In the genomic region with DNA sequence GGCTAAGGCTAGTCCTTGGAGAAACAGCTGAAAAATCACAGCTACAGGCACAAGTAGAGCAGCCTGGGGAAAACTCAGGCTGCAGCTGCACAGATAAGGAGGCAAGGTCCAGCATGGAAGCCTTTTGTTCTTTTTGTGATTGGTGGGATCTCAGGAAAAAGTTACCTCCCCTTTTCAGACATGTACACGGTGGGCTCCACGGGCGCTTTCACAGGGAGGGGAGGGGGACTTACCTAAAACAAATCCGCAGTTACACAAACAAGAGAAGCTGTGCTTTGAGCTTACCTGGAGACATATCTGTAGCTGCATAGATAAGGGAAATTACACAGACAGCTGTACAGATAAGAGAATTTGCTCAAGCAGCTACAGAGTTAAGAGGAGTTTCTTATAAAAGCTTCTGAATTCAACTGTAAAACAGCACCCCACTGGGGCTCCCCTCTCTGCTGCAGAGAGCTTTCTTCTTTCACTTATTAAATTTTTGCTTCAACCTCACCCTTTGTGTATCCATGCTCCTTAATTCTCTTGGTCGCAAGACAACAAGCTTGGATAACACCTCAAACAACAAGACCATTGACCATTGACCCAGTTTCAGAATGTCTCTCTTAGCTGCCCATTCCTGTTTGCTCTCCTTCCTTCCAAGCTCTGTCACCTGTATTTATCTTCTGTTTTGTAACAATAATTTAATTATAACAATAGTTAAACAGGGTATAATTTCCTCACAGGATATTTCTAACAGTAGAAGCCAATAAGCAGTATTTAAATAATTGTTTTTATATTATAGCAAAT, we compare ENCODE assay signal across 1 cellular context.
TF ChIP-seq lines count a peak whose summit lies in the region.

No MANE protein-coding gene starts in this region.

TF ChIP-seq in SK-N-SH treated with all-trans-retinoic acid at 6 μM for 48 hours, 23 proteins besides CTCF, POLR2A, EP300 and RAD21:
- TF ChIP-seq, protein P1, sequence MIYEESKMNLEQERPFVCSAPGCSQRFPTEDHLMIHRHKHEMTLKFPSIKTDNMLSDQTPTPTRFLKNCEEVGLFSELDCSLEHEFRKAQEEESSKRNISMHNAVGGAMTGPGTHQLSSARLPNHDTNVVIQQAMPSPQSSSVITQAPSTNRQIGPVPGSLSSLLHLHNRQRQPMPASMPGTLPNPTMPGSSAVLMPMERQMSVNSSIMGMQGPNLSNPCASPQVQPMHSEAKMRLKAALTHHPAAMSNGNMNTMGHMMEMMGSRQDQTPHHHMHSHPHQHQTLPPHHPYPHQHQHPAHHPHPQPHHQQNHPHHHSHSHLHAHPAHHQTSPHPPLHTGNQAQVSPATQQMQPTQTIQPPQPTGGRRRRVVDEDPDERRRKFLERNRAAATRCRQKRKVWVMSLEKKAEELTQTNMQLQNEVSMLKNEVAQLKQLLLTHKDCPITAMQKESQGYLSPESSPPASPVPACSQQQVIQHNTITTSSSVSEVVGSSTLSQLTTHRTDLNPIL (CRISPR knock-in tag; IDR thresholded peaks at IDR 0.05; ENCODE audit: low read depth): no peak
- TF ChIP-seq, protein P2, sequence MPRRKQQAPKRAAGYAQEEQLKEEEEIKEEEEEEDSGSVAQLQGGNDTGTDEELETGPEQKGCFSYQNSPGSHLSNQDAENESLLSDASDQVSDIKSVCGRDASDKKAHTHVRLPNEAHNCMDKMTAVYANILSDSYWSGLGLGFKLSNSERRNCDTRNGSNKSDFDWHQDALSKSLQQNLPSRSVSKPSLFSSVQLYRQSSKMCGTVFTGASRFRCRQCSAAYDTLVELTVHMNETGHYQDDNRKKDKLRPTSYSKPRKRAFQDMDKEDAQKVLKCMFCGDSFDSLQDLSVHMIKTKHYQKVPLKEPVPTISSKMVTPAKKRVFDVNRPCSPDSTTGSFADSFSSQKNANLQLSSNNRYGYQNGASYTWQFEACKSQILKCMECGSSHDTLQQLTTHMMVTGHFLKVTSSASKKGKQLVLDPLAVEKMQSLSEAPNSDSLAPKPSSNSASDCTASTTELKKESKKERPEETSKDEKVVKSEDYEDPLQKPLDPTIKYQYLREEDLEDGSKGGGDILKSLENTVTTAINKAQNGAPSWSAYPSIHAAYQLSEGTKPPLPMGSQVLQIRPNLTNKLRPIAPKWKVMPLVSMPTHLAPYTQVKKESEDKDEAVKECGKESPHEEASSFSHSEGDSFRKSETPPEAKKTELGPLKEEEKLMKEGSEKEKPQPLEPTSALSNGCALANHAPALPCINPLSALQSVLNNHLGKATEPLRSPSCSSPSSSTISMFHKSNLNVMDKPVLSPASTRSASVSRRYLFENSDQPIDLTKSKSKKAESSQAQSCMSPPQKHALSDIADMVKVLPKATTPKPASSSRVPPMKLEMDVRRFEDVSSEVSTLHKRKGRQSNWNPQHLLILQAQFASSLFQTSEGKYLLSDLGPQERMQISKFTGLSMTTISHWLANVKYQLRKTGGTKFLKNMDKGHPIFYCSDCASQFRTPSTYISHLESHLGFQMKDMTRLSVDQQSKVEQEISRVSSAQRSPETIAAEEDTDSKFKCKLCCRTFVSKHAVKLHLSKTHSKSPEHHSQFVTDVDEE (CRISPR knock-in tag; IDR thresholded peaks at IDR 0.05): no peak
- no peak for TF ChIP-seq ZFP30 (CRISPR knock-in tag; IDR thresholded peaks at IDR 0.05)
- TF ChIP-seq TCF4 (CRISPR knock-in tag; IDR thresholded peaks at IDR 0.05; ENCODE audit: borderline replicate concordance): no peak; the same call in 1 of the 2 replicates
- TF ChIP-seq, protein P3, sequence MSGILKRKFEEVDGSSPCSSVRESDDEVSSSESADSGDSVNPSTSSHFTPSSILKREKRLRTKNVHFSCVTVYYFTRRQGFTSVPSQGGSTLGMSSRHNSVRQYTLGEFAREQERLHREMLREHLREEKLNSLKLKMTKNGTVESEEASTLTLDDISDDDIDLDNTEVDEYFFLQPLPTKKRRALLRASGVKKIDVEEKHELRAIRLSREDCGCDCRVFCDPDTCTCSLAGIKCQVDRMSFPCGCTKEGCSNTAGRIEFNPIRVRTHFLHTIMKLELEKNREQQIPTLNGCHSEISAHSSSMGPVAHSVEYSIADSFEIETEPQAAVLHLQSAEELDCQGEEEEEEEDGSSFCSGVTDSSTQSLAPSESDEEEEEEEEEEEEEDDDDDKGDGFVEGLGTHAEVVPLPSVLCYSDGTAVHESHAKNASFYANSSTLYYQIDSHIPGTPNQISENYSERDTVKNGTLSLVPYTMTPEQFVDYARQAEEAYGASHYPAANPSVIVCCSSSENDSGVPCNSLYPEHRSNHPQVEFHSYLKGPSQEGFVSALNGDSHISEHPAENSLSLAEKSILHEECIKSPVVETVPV (CRISPR knock-in tag; IDR thresholded peaks at IDR 0.05): no peak
- no peak for TF ChIP-seq SNAI2 (CRISPR knock-in tag; IDR thresholded peaks at IDR 0.05)
- TF ChIP-seq, protein P4, sequence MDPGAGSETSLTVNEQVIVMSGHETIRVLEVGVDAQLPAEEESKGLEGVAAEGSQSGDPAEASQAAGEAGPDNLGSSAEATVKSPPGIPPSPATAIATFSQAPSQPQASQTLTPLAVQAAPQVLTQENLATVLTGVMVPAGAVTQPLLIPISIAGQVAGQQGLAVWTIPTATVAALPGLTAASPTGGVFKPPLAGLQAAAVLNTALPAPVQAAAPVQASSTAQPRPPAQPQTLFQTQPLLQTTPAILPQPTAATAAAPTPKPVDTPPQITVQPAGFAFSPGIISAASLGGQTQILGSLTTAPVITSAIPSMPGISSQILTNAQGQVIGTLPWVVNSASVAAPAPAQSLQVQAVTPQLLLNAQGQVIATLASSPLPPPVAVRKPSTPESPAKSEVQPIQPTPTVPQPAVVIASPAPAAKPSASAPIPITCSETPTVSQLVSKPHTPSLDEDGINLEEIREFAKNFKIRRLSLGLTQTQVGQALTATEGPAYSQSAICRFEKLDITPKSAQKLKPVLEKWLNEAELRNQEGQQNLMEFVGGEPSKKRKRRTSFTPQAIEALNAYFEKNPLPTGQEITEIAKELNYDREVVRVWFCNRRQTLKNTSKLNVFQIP (CRISPR knock-in tag; IDR thresholded peaks at IDR 0.05; ENCODE audit: borderline replicate concordance, low read depth): no peak
- no peak for TF ChIP-seq ZNF70 (CRISPR knock-in tag; IDR thresholded peaks at IDR 0.05)
- TF ChIP-seq BACH2 (CRISPR knock-in tag; IDR thresholded peaks at IDR 0.05; ENCODE audit: borderline replicate concordance): no peak
- TF ChIP-seq ZNF565 (CRISPR knock-in tag; conservative IDR thresholded peaks at IDR 0.05; ENCODE audit: low read depth): no peak
- TF ChIP-seq ARNTL (CRISPR knock-in tag; IDR thresholded peaks at IDR 0.05; ENCODE audit: borderline replicate concordance, low read depth): no peak
- TF ChIP-seq GLIS3 (CRISPR knock-in tag; IDR thresholded peaks at IDR 0.05): no peak
